3 cellular contexts compared by ENCODE assay signal in the genomic region with DNA sequence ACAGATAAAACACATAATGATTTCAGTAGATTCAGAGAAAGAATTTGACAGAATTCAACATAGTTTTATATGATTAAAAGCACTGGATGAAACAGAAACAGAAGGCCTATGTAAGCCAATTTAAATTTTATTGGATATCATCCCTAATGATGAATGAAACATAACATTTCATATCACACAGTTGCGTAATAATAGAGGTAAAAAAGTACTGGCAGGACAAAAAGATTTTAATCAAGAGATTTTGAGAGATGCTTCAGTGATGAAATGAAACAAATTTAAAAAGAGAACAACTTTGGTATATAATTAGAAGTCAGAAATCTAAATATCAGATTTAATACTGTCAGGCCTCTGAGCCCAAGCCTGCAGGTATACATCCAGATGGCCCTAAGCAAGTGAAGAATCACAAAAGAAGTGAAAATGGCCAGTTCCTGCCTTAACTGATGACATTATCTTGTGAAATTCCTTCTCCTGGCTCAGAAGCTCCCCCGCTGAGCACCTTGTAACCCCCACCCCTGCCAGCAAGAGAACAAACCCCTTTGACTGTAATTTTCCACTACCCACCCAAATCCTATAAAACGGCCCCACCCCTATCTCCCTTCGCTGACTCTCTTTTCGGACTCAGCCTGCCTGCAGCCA.
A peak's percentile ranks its signal among the peaks of the same experiment; 100 is the strongest.
TF ChIP-seq lines count a peak whose summit lies in the region.

No MANE protein-coding gene starts in this region.

TF ChIP-seq in GM23338, 12 proteins besides CTCF, POLR2A, EP300 and RAD21:
- TF ChIP-seq POLR2AphosphoS5 (IDR thresholded peaks at IDR 0.05; ENCODE audit: low read depth) = peak; percentile 68
- TF ChIP-seq NANOG (IDR thresholded peaks at IDR 0.05; ENCODE audit: borderline replicate concordance) = peak; percentile 34; the same call in 1 of the 2 replicates

TF ChIP-seq in WTC11, 78 proteins besides CTCF, POLR2A, EP300 and RAD21:
- TF ChIP-seq, protein P1, sequence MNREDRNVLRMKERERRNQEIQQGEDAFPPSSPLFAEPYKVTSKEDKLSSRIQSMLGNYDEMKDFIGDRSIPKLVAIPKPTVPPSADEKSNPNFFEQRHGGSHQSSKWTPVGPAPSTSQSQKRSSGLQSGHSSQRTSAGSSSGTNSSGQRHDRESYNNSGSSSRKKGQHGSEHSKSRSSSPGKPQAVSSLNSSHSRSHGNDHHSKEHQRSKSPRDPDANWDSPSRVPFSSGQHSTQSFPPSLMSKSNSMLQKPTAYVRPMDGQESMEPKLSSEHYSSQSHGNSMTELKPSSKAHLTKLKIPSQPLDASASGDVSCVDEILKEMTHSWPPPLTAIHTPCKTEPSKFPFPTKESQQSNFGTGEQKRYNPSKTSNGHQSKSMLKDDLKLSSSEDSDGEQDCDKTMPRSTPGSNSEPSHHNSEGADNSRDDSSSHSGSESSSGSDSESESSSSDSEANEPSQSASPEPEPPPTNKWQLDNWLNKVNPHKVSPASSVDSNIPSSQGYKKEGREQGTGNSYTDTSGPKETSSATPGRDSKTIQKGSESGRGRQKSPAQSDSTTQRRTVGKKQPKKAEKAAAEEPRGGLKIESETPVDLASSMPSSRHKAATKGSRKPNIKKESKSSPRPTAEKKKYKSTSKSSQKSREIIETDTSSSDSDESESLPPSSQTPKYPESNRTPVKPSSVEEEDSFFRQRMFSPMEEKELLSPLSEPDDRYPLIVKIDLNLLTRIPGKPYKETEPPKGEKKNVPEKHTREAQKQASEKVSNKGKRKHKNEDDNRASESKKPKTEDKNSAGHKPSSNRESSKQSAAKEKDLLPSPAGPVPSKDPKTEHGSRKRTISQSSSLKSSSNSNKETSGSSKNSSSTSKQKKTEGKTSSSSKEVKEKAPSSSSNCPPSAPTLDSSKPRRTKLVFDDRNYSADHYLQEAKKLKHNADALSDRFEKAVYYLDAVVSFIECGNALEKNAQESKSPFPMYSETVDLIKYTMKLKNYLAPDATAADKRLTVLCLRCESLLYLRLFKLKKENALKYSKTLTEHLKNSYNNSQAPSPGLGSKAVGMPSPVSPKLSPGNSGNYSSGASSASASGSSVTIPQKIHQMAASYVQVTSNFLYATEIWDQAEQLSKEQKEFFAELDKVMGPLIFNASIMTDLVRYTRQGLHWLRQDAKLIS (CRISPR knock-in tag; IDR thresholded peaks at IDR 0.05; ENCODE audit: borderline replicate concordance) = peak; percentile 62; the same call in 1 of the 2 replicates
- TF ChIP-seq, protein P2, sequence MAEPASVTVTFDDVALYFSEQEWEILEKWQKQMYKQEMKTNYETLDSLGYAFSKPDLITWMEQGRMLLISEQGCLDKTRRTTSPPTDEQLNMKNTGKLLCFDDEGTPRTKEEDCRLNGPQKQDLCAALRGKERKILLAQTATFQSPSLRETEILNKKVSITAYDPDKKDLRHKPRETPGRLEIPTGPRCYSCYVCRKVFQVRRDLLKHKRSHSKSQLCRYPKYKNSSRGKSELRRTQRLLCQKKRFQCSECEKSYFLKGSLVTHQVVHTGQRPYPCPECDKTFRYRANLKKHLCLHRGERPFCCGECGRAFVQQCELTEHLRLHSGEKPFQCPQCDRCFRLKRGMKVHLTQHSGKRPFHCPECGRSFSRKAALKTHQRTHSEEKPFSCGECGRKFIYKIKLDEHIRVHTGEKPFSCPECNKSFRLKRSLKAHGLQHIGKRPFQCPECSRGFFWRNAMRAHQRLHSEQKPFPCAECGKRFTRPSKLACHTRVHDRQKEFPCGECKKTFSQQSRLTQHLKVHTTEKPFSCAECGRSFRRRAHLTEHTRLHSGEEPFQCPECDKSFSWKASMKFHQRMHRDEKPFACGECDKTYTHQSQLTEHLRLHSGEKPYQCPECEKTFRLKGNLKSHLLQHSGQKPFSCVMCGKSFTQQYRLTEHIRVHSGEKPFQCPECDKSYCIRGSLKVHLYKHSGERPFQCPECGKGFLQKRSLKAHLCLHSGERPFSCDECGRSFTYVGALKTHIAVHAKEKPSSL (CRISPR knock-in tag; conservative IDR thresholded peaks at IDR 0.05) = peak; percentile 79; the same call in 1 of the 2 replicates
- peak; percentile 57; the same call in 1 of the 2 replicates for TF ChIP-seq ZNF416 (CRISPR knock-in tag; IDR thresholded peaks at IDR 0.05)

TF ChIP-seq in H1, 55 proteins besides CTCF, POLR2A, EP300 and RAD21:
- peak; percentile 68; the same call in 1 of the 2 replicates for TF ChIP-seq CEBPB (IDR thresholded peaks at IDR 0.05; ENCODE audit: low read depth, low read length)
